In the genomic region with DNA sequence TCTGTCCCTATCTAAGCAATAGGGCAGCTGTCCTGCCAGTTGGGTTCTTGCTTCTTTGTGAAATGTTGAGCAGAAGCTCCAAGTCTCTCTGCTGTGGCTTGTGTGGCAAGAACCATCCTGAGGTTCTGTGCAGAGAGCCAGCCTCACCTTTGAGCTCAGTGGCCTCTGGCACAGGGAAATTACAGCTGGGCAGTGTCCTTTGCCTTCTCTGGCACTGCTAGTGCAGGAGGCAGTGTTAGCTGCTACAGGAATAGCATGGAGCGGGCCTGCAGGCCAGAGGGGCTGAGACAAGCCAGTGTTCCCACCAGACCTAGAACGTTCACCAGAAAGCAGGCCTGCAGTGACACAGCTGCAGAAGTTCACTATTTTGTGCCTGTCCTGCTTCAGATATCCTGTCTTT, we compare ENCODE assay signal across 11 cellular contexts. TPM values are rescaled to one million over a fixed set of nuclear protein-coding genes. Genes with fewer than 3 reads are reported as not detected.
DNase-seq lines count a peak whose midpoint lies in the region; ATAC-seq, FAIRE-seq and TF ChIP-seq lines count a peak whose summit lies in the region.
"Had no signal": no experiment of that assay in that cellular context is flagged by ENCODE, and none has a peak within 500 bp of the region (broad histone marks: within the 10 kb centered on the region; RNA-seq: fewer than 3 reads in every experiment).

No MANE protein-coding gene starts in this region.

- no peak for TF ChIP-seq EP300 in HepG2 (IDR thresholded peaks at IDR 0.05; ENCODE audit: low read depth in 2 of 2, low read length in 2 of 2)
- no peak for TF ChIP-seq EP300 in HepG2 (CRISPR knock-in tag; IDR thresholded peaks at IDR 0.05; ENCODE audit: borderline replicate concordance)
- no peak for TF ChIP-seq EP300 in stomach (IDR thresholded peaks at IDR 0.05)

- peaks cover 6% of the 10 kb centered on the region for H3K27me3 Mint-ChIP-seq in brain
- H3K27me3 Mint-ChIP-seq in activated naive CD4-positive, alpha-beta T cell treated with anti-CD3 and anti-CD28 coated beads for 36 hours (ENCODE audit: low read depth): no peaks in the 10 kb centered on the region

- H3K9me2 ChIP-seq in PC-9 (ENCODE audit: insufficient read depth): no peaks in the 10 kb centered on the region

- H3K4me2 ChIP-seq in PC-9 (peak overlapping the region; percentile 84), HepG2 (ENCODE audit: low read depth, low read length) (peak overlapping the region; percentile 82)

- no TSS peak for BruUV-seq in PC-9 (replicated peaks; lab: Mats Ljungman, UMichigan)
- BruUV-seq in HepG2 (replicated peaks; lab: Mats Ljungman, UMichigan): no TSS peak

- H3K27ac Mint-ChIP-seq in brain: peak overlapping the region in 4 of 5 experiments; percentile 48 to 98 (median 70)
- no peak overlapping the region for H3K27ac Mint-ChIP-seq in activated naive CD4-positive, alpha-beta T cell treated with anti-CD3 and anti-CD28 coated beads for 36 hours

- H2AFZ ChIP-seq in PC-9: no peak overlapping the region
- no peak overlapping the region for H2AFZ ChIP-seq in HepG2 (ENCODE audit: low read length)

- no peak for TF ChIP-seq RAD21 in HepG2 (CRISPR knock-in tag; IDR thresholded peaks at IDR 0.05)

- H3K9me3 ChIP-seq in PC-9 (ENCODE audit: insufficient read depth, low read depth) (no peaks in the 10 kb centered on the region), HepG2 (ENCODE audit: low read length) (no peaks in the 10 kb centered on the region), gastrocnemius medialis (no peaks in the 10 kb centered on the region), stomach (no peaks in the 10 kb centered on the region)
- H3K9me3 ChIP-seq: neutrophil had no signal

- ATAC-seq in HepG2 (0 out of 3 replicates have a peak, but pooled peaks have one; percentile 4), gastrocnemius medialis (no peak), GM21528 (IDR thresholded peaks at IDR 0.05; ENCODE audit: low FRiP score, unreplicated experiment) (no peak)
- ATAC-seq: activated naive CD4-positive, alpha-beta T cell treated with anti-CD3 and anti-CD28 coated beads, Interleukin-2, amount 50 U/mL, for 72 hours had no signal

- FAIRE-seq in HepG2 (lab: Jason Lieb, UNC): no peak

- H3K4me1 Mint-ChIP-seq in brain: peaks cover 91% of the 10 kb centered on the region
- H3K4me1 Mint-ChIP-seq in activated naive CD4-positive, alpha-beta T cell treated with anti-CD3 and anti-CD28 coated beads for 36 hours (ENCODE audit: low read depth): peaks cover 33% of the 10 kb centered on the region

- H3F3A ChIP-seq in PC-9 (ENCODE audit: insufficient read depth, low read depth): peaks cover 20% of the 10 kb centered on the region; the same call in 1 of the 2 replicates

- DNase-seq in PC-9: no peak
- DNase-seq in HepG2 (ENCODE audit: low spot score): no peak
- peak in 1 of 2 donors; percentile 14 for DNase-seq in gastrocnemius medialis
- DNase-seq in stomach: no peak
- no peak for DNase-seq in activated naive CD4-positive, alpha-beta T cell treated with anti-CD3 and anti-CD28 coated beads for 36 hours
- DNase-seq: NCI-H2081; stimulated activated CD4-positive, alpha-beta T cell treated with anti-CD3 and anti-CD28 coated beads, Interleukin-2, amount 100 ng/mL, for 48 hours had no signal

- peak overlapping the region; percentile 87; the same call in 1 of the 2 replicates for H3K4me3 ChIP-seq in PC-9
- peak overlapping the region in 2 of 3 experiments; percentile 76 to 78; a peak in 3 of 6 replicates for H3K4me3 ChIP-seq in HepG2 (replicated peaks in 1 of 3; ENCODE audit: insufficient read depth in 1 of 3, low read depth in 2 of 3, low read length in 3 of 3)
- peak overlapping the region in 2 of 4 donors; percentile 8 to 32 for H3K4me3 ChIP-seq in gastrocnemius medialis
- H3K4me3 ChIP-seq in stomach: no peak overlapping the region

- no peak for TF ChIP-seq POLR2A in HepG2 (IDR thresholded peaks at IDR 0.05; ENCODE audit: insufficient read depth in 1 of 2, low read depth in 2 of 2, low read length in 2 of 2)
- TF ChIP-seq POLR2A in gastrocnemius medialis (IDR thresholded peaks at IDR 0.05): no peak
- TF ChIP-seq POLR2A in stomach (IDR thresholded peaks at IDR 0.05): no peak

- H3K36me3 ChIP-seq in PC-9 (ENCODE audit: low read depth) (no peaks in the 10 kb centered on the region), HepG2 (replicated peaks in 1 of 2; ENCODE audit: control insufficient read depth in 1 of 2, insufficient read depth in 2 of 2, low read length in 2 of 2) (no peaks in the 10 kb centered on the region), gastrocnemius medialis (no peaks in the 10 kb centered on the region), stomach (no peaks in the 10 kb centered on the region)
- H3K36me3 ChIP-seq: neutrophil had no signal

- no peak overlapping the region for H3K27ac ChIP-seq in PC-9
- H3K27ac ChIP-seq in HepG2 (ENCODE audit: extremely low read length, insufficient read depth, low read length): peak overlapping the region; percentile 99
- peak overlapping the region; percentile 13 to 91 (median 88) for H3K27ac ChIP-seq in gastrocnemius medialis
- peak overlapping the region in 1 of 5 donors; percentile 26 for H3K27ac ChIP-seq in stomach
- H3K27ac ChIP-seq: neutrophil had no signal

- peak overlapping the region; percentile 92 for H3K9ac ChIP-seq in HepG2 (ENCODE audit: insufficient read depth, low read depth, low read length)

- 0% methylated on average over 1 of the region's 2 CpGs for WGBS in HepG2 (ENCODE audit: low lambda C conversion rate)
- WGBS in stomach, 5 donors: 64 to 80% (median 73%) methylated on average over 2 of the region's 2 CpGs

- intact Hi-C loops in PC-9 (cut with micrococcal nuclease; ENCODE audit: unreplicated experiment) (no loop called here), HepG2 (cut with micrococcal nuclease; ENCODE audit: unreplicated experiment) (no loop called here), gastrocnemius medialis (cut with DNase I; ENCODE audit: low total_unique reads) (no loop called here), stomach (cut with DNase I; ENCODE audit: low total_unique reads) (no loop called here)
- intact Hi-C loops in activated naive CD4-positive, alpha-beta T cell treated with anti-CD3 and anti-CD28 coated beads for 36 hours (cut with micrococcal nuclease): no loop called here

- H3K27me3 ChIP-seq in PC-9 (ENCODE audit: insufficient read depth, low read depth) (no peaks in the 10 kb centered on the region), HepG2 (ENCODE audit: control insufficient read depth in 1 of 2, insufficient read depth in 2 of 2, low read length in 2 of 2) (no peaks in the 10 kb centered on the region; a peak in 1 of 5 replicates), gastrocnemius medialis (no peaks in the 10 kb centered on the region), stomach (peaks cover 0 to 14% (median 0%) of the 10 kb centered on the region in 3 donors)

- H3K79me2 ChIP-seq in PC-9 (ENCODE audit: low read depth) (peaks cover 49% of the 10 kb centered on the region), HepG2 (ENCODE audit: insufficient read depth, low read length) (peaks cover 59% of the 10 kb centered on the region)

- H4K20me1 ChIP-seq in PC-9 (ENCODE audit: insufficient read depth) (peaks cover 8% of the 10 kb centered on the region), HepG2 (ENCODE audit: insufficient read depth, low read length) (peaks cover 10% of the 10 kb centered on the region; the same call in 1 of the 2 replicates)

- in situ Hi-C loops in HepG2 (cut with HindIII; ENCODE audit: extremely low pct_ligation_motif_present, low pct_unique_long_range_greater_than_20kb): no loop called here
- in situ Hi-C loops in gastrocnemius medialis (cut with MboI; ENCODE audit: low sequenced_read_pairs in 4 of 4): no loop called here

- CTCF ChIA-PET in PC-9 (lab: Charles Lee): no interaction called here
- CTCF ChIA-PET in HepG2 (lab: Yijun Ruan, JAX; ENCODE audit: low intra/inter-chr PET ratio, low total read pairs): no interaction called here
- CTCF ChIA-PET in activated naive CD4-positive, alpha-beta T cell treated with anti-CD3 and anti-CD28 coated beads for 36 hours (lab: Charles Lee): interaction anchor here (1.5 to 2.9 kb wide), 3 partner anchors 32 to 96 kb away, joined by 5 to 9 read pairs (median 6); no protein-coding TSS in a partner anchor

- POLR2A ChIA-PET in PC-9 (lab: Charles Lee; ENCODE audit: unreplicated experiment) (no interaction called here), HepG2 (lab: Yijun Ruan, JAX) (interaction anchor here (0.9 to 2.0 kb wide), 4 partner anchors 8 to 95 kb away, joined by 4 to 12 read pairs (median 6); no protein-coding TSS in a partner anchor)

- peaks cover 0 to 6% (median 0%) of the 10 kb centered on the region in 5 experiments for H3K9me3 Mint-ChIP-seq in brain
- no peaks in the 10 kb centered on the region for H3K9me3 Mint-ChIP-seq in activated naive CD4-positive, alpha-beta T cell treated with anti-CD3 and anti-CD28 coated beads for 36 hours
- H3K9me3 Mint-ChIP-seq: activated naive CD4-positive, alpha-beta T cell treated with anti-CD3 and anti-CD28 coated beads, Interleukin-2, amount 50 U/mL, for 72 hours had no signal

- no peak for TF ChIP-seq CTCF in PC-9 (conservative IDR thresholded peaks at IDR 0.05)
- no peak for TF ChIP-seq CTCF in brain (conservative IDR thresholded peaks at IDR 0.05)
- TF ChIP-seq CTCF in HepG2 (CRISPR knock-in tag; IDR thresholded peaks at IDR 0.05): no peak
- no peak for TF ChIP-seq CTCF in gastrocnemius medialis (IDR thresholded peaks at IDR 0.05 in 4 of 5, conservative IDR thresholded peaks at IDR 0.05 in 1 of 5)
- no peak for TF ChIP-seq CTCF in stomach (IDR thresholded peaks at IDR 0.05)

- H3K4me1 ChIP-seq in PC-9 (replicated peaks; ENCODE audit: insufficient read depth): peaks cover 24% of the 10 kb centered on the region
- peaks cover 84% of the 10 kb centered on the region for H3K4me1 ChIP-seq in HepG2 (ENCODE audit: insufficient read depth, low read length)
- H3K4me1 ChIP-seq in gastrocnemius medialis: peaks cover 34 to 49% of the 10 kb centered on the region in 2 donors
- H3K4me1 ChIP-seq in stomach: peaks cover 8 to 74% (median 56%) of the 10 kb centered on the region in 4 donors

- no peaks in the 10 kb centered on the region for H3K36me3 Mint-ChIP-seq in brain
- H3K36me3 Mint-ChIP-seq in activated naive CD4-positive, alpha-beta T cell treated with anti-CD3 and anti-CD28 coated beads for 36 hours (ENCODE audit: low read depth): no peaks in the 10 kb centered on the region
- H3K36me3 Mint-ChIP-seq: activated naive CD4-positive, alpha-beta T cell treated with anti-CD3 and anti-CD28 coated beads, Interleukin-2, amount 50 U/mL, for 72 hours had no signal

- H3K4me3 Mint-ChIP-seq in brain: peak overlapping the region; percentile 87 to 98 (median 93)
- no peak overlapping the region for H3K4me3 Mint-ChIP-seq in activated naive CD4-positive, alpha-beta T cell treated with anti-CD3 and anti-CD28 coated beads for 36 hours

RNA-seq across cellular contexts. Expression of a gene that starts 1.8 kb away (rescaled TPM):
- total RNA-seq in PC-9 (2021): 88.7 and 105 TPM in 2 replicates
- polyA plus RNA-seq in brain (ENCODE audit: insufficient read depth, low read depth, low replicate concordance): 178 TPM
- 57.4 and 79.9 TPM in 2 replicates for total RNA-seq in HepG2 (2016; rRNA removed; fragmentation: Illumina TruSeq; extraction: Trizol)
- 61.0 and 61.6 TPM in 2 replicates for total RNA-seq in HepG2 (2016; cell fraction: cytosol; rRNA removed; fragmentation: Illumina TruSeq; extraction: Trizol; ENCODE audit: low read depth)
- 60.4 and 81.6 TPM in 2 replicates for total RNA-seq in HepG2 (2016; cell fraction: insoluble cytoplasmic fraction; rRNA removed; fragmentation: Illumina TruSeq; extraction: Trizol)
- 103 and 106 TPM in 2 replicates for total RNA-seq in HepG2 (2016; cell fraction: membrane; rRNA removed; fragmentation: Illumina TruSeq; extraction: Trizol)
- 46.3 and 54.0 TPM in 2 replicates for total RNA-seq in HepG2 (2016; cell fraction: nucleus; rRNA removed; fragmentation: Illumina TruSeq; extraction: Trizol)
- 43.9 and 44.0 TPM in 2 replicates for polyA plus RNA-seq in HepG2 (2011; rRNA removed)
- 30.6 and 48.5 TPM in 2 replicates for polyA plus RNA-seq in HepG2 (2011; cell fraction: cytosol; rRNA removed)
- 9.3 and 15.2 TPM in 2 replicates for polyA plus RNA-seq in HepG2 (2011; cell fraction: nucleus; rRNA removed)
- 75.8 and 86.2 TPM in 2 replicates for polyA plus RNA-seq in HepG2 (2012)
- polyA plus RNA-seq in HepG2 (2016; cell fraction: cytosol; fragmentation: Illumina TruSeq; extraction: Trizol; ENCODE audit: low read depth): 96.8 and 103 TPM in 2 replicates
- polyA plus RNA-seq in HepG2 (2016; cell fraction: insoluble cytoplasmic fraction; fragmentation: Illumina TruSeq; extraction: Trizol; ENCODE audit: low read depth): 78.0 and 79.1 TPM in 2 replicates
- 115 and 119 TPM in 2 replicates for polyA plus RNA-seq in HepG2 (2016; cell fraction: membrane; fragmentation: Illumina TruSeq; extraction: Trizol; ENCODE audit: low read depth)
- polyA plus RNA-seq in HepG2 (2016; cell fraction: nucleus; fragmentation: Illumina TruSeq; extraction: Trizol; ENCODE audit: insufficient read depth, low read depth): 101 and 103 TPM in 2 replicates
- polyA minus RNA-seq in HepG2 (2011; rRNA and poly(A)+ RNA removed; ENCODE audit: low replicate concordance): 10.9 and 11.9 TPM in 2 replicates
- polyA minus RNA-seq in HepG2 (2011; cell fraction: cytosol; rRNA and poly(A)+ RNA removed): 18.7 and 25.3 TPM in 2 replicates
- polyA minus RNA-seq in HepG2 (2011; cell fraction: nucleus; rRNA and poly(A)+ RNA removed): 10.4 and 12.6 TPM in 2 replicates
- 10 to 100 TPM; 19.0 to 29.2 (median 22.5) TPM for total RNA-seq in gastrocnemius medialis
- 10 to 100 TPM in 4 of 5 donors, 1 to 10 TPM in 1; 6.7 to 56.8 (median 16.2) TPM for total RNA-seq in stomach
- polyA plus RNA-seq in stomach: 10 to 100 TPM; 16.2 to 36.3 (median 19.4) TPM
- total RNA-seq in activated naive CD4-positive, alpha-beta T cell treated with anti-CD3 and anti-CD28 coated beads for 36 hours: 10 to 100 TPM; 17.6 to 17.7 TPM

RNA-seq across cellular contexts. Expression of a gene that starts 44.0 kb away (rescaled TPM):
- total RNA-seq in PC-9 (2021) (114 and 135 TPM in 2 replicates), HepG2 (2016; rRNA removed; fragmentation: Illumina TruSeq; extraction: Trizol) (17.4 and 24.1 TPM in 2 replicates), gastrocnemius medialis (10 to 100 TPM; 22.6 to 29.3 (median 26.9) TPM), stomach (10 to 100 TPM; 24.4 to 82.6 (median 42.9) TPM)
- polyA plus RNA-seq in brain (ENCODE audit: insufficient read depth, low read depth, low replicate concordance) (70.4 TPM), HepG2 (2011; rRNA removed) (73.8 and 80.6 TPM in 2 replicates), stomach (10 to 100 TPM in 2 of 3 donors, 1 to 10 TPM in 1; 7.0 to 21.5 (median 13.7) TPM)
- total RNA-seq in HepG2 (2016; cell fraction: cytosol; rRNA removed; fragmentation: Illumina TruSeq; extraction: Trizol; ENCODE audit: low read depth): 5.0 and 6.4 TPM in 2 replicates
- total RNA-seq in HepG2 (2016; cell fraction: insoluble cytoplasmic fraction; rRNA removed; fragmentation: Illumina TruSeq; extraction: Trizol): 16.0 and 24.8 TPM in 2 replicates
- 15.7 and 18.1 TPM in 2 replicates for total RNA-seq in HepG2 (2016; cell fraction: membrane; rRNA removed; fragmentation: Illumina TruSeq; extraction: Trizol)
- total RNA-seq in HepG2 (2016; cell fraction: nucleus; rRNA removed; fragmentation: Illumina TruSeq; extraction: Trizol): 28.9 and 38.5 TPM in 2 replicates
- 66.9 and 68.7 TPM in 2 replicates for polyA plus RNA-seq in HepG2 (2011; cell fraction: cytosol; rRNA removed)
- polyA plus RNA-seq in HepG2 (2011; cell fraction: nucleus; rRNA removed): 64.3 and 75.0 TPM in 2 replicates
- 36.4 and 39.6 TPM in 2 replicates for polyA plus RNA-seq in HepG2 (2012)
- polyA plus RNA-seq in HepG2 (2016; cell fraction: cytosol; fragmentation: Illumina TruSeq; extraction: Trizol; ENCODE audit: low read depth): 6.7 and 7.8 TPM in 2 replicates
- 19.6 and 25.9 TPM in 2 replicates for polyA plus RNA-seq in HepG2 (2016; cell fraction: insoluble cytoplasmic fraction; fragmentation: Illumina TruSeq; extraction: Trizol; ENCODE audit: low read depth)
- 15.4 and 16.2 TPM in 2 replicates for polyA plus RNA-seq in HepG2 (2016; cell fraction: membrane; fragmentation: Illumina TruSeq; extraction: Trizol; ENCODE audit: low read depth)
- 59.1 and 62.2 TPM in 2 replicates for polyA plus RNA-seq in HepG2 (2016; cell fraction: nucleus; fragmentation: Illumina TruSeq; extraction: Trizol; ENCODE audit: insufficient read depth, low read depth)
- 22.0 and 139 TPM in 2 replicates for polyA minus RNA-seq in HepG2 (2011; rRNA and poly(A)+ RNA removed; ENCODE audit: low replicate concordance)
- 48.1 and 54.0 TPM in 2 replicates for polyA minus RNA-seq in HepG2 (2011; cell fraction: cytosol; rRNA and poly(A)+ RNA removed)
- polyA minus RNA-seq in HepG2 (2011; cell fraction: nucleus; rRNA and poly(A)+ RNA removed): 39.9 and 48.0 TPM in 2 replicates
- total RNA-seq in activated naive CD4-positive, alpha-beta T cell treated with anti-CD3 and anti-CD28 coated beads for 36 hours: 10 to 100 TPM; 33.5 to 35.5 TPM

RNA-seq across cellular contexts. Expression of a gene that starts 53.5 kb away (rescaled TPM):
- total RNA-seq in PC-9 (2021) (not detected in 2 replicates), HepG2 (2016; rRNA removed; fragmentation: Illumina TruSeq; extraction: Trizol) (2.3 and 4.2 TPM in 2 replicates), gastrocnemius medialis (not detected), stomach (not detected)
- polyA plus RNA-seq in brain (ENCODE audit: insufficient read depth, low read depth, low replicate concordance) (1.2 TPM), HepG2 (2011; rRNA removed) (0.98 and 2.3 TPM in 2 replicates), stomach (under 1 TPM in 2 of 3 donors, not detected in 1; 0.37 to 0.95 TPM)
- 2.6 and 2.8 TPM in 2 replicates for total RNA-seq in HepG2 (2016; cell fraction: cytosol; rRNA removed; fragmentation: Illumina TruSeq; extraction: Trizol; ENCODE audit: low read depth)
- total RNA-seq in HepG2 (2016; cell fraction: insoluble cytoplasmic fraction; rRNA removed; fragmentation: Illumina TruSeq; extraction: Trizol): 2.9 and 3.6 TPM in 2 replicates
- total RNA-seq in HepG2 (2016; cell fraction: membrane; rRNA removed; fragmentation: Illumina TruSeq; extraction: Trizol): 6.5 and 7.7 TPM in 2 replicates
- total RNA-seq in HepG2 (2016; cell fraction: nucleus; rRNA removed; fragmentation: Illumina TruSeq; extraction: Trizol): 1.3 TPM in 2 replicates
- polyA plus RNA-seq in HepG2 (2011; cell fraction: cytosol; rRNA removed): 0.59 and 1.8 TPM in 2 replicates
- polyA plus RNA-seq in HepG2 (2011; cell fraction: nucleus; rRNA removed): 0.27 and 1.1 TPM in 2 replicates
- polyA plus RNA-seq in HepG2 (2012): 4.0 and 6.8 TPM in 2 replicates
- 3.9 and 4.9 TPM in 2 replicates for polyA plus RNA-seq in HepG2 (2016; cell fraction: cytosol; fragmentation: Illumina TruSeq; extraction: Trizol; ENCODE audit: low read depth)
- 3.9 and 4.6 TPM in 2 replicates for polyA plus RNA-seq in HepG2 (2016; cell fraction: insoluble cytoplasmic fraction; fragmentation: Illumina TruSeq; extraction: Trizol; ENCODE audit: low read depth)
- 6.4 and 7.3 TPM in 2 replicates for polyA plus RNA-seq in HepG2 (2016; cell fraction: membrane; fragmentation: Illumina TruSeq; extraction: Trizol; ENCODE audit: low read depth)
- 3.3 and 6.0 TPM in 2 replicates for polyA plus RNA-seq in HepG2 (2016; cell fraction: nucleus; fragmentation: Illumina TruSeq; extraction: Trizol; ENCODE audit: insufficient read depth, low read depth)
- polyA minus RNA-seq in HepG2 (2011; rRNA and poly(A)+ RNA removed; ENCODE audit: low replicate concordance): 0.32 TPM in 1 of 2 replicates, not detected in the other
- polyA minus RNA-seq in HepG2 (2011; cell fraction: cytosol; rRNA and poly(A)+ RNA removed): 0.53 and 1.3 TPM in 2 replicates
- polyA minus RNA-seq in HepG2 (2011; cell fraction: nucleus; rRNA and poly(A)+ RNA removed): 0.62 TPM in 1 of 2 replicates, not detected in the other
- total RNA-seq in activated naive CD4-positive, alpha-beta T cell treated with anti-CD3 and anti-CD28 coated beads for 36 hours: not detected
- total RNA-seq: activated naive CD4-positive, alpha-beta T cell treated with anti-CD3 and anti-CD28 coated beads, Interleukin-2, amount 50 U/mL, for 72 hours had no signal

RNA-seq across cellular contexts. Expression of a gene that starts 53.6 kb away (rescaled TPM):
- total RNA-seq in PC-9 (2021) (not detected in 2 replicates), HepG2 (2016; rRNA removed; fragmentation: Illumina TruSeq; extraction: Trizol) (not detected in 2 replicates), gastrocnemius medialis (not detected), stomach (not detected)
- polyA plus RNA-seq in brain (ENCODE audit: insufficient read depth, low read depth, low replicate concordance) (not detected), HepG2 (2011; rRNA removed) (not detected in 2 replicates), stomach (not detected)
- total RNA-seq in HepG2 (2016; cell fraction: cytosol; rRNA removed; fragmentation: Illumina TruSeq; extraction: Trizol; ENCODE audit: low read depth): not detected in 2 replicates
- total RNA-seq in HepG2 (2016; cell fraction: insoluble cytoplasmic fraction; rRNA removed; fragmentation: Illumina TruSeq; extraction: Trizol): not detected in 2 replicates
- total RNA-seq in HepG2 (2016; cell fraction: membrane; rRNA removed; fragmentation: Illumina TruSeq; extraction: Trizol): not detected in 2 replicates
- total RNA-seq in HepG2 (2016; cell fraction: nucleus; rRNA removed; fragmentation: Illumina TruSeq; extraction: Trizol): not detected in 2 replicates
- polyA plus RNA-seq in HepG2 (2011; cell fraction: cytosol; rRNA removed): not detected in 2 replicates
- polyA plus RNA-seq in HepG2 (2011; cell fraction: nucleus; rRNA removed): not detected in 2 replicates
- polyA plus RNA-seq in HepG2 (2012): not detected in 2 replicates
- polyA plus RNA-seq in HepG2 (2016; cell fraction: cytosol; fragmentation: Illumina TruSeq; extraction: Trizol; ENCODE audit: low read depth): not detected in 2 replicates
- polyA plus RNA-seq in HepG2 (2016; cell fraction: insoluble cytoplasmic fraction; fragmentation: Illumina TruSeq; extraction: Trizol; ENCODE audit: low read depth): not detected in 2 replicates
- not detected in 2 replicates for polyA plus RNA-seq in HepG2 (2016; cell fraction: membrane; fragmentation: Illumina TruSeq; extraction: Trizol; ENCODE audit: low read depth)
- not detected in 2 replicates for polyA plus RNA-seq in HepG2 (2016; cell fraction: nucleus; fragmentation: Illumina TruSeq; extraction: Trizol; ENCODE audit: insufficient read depth, low read depth)
- polyA minus RNA-seq in HepG2 (2011; rRNA and poly(A)+ RNA removed; ENCODE audit: low replicate concordance): not detected in 2 replicates
- not detected in 2 replicates for polyA minus RNA-seq in HepG2 (2011; cell fraction: cytosol; rRNA and poly(A)+ RNA removed)
- polyA minus RNA-seq in HepG2 (2011; cell fraction: nucleus; rRNA and poly(A)+ RNA removed): not detected in 2 replicates
- not detected for total RNA-seq in activated naive CD4-positive, alpha-beta T cell treated with anti-CD3 and anti-CD28 coated beads for 36 hours
- total RNA-seq: activated naive CD4-positive, alpha-beta T cell treated with anti-CD3 and anti-CD28 coated beads, Interleukin-2, amount 50 U/mL, for 72 hours had no signal

Comparison
In these comparisons a context has a peak if more than half of its experiments do, and no peak if none do; other contexts are left out.
1. H3K4me3 ChIP-seq: peak in PC-9 (single experiment) and HepG2 (2 of 3); none in stomach (0 of 4).